Comparison of ENCODE assay signal across 1 cellular context in genomic region chr1:39385067-39385988, GRCh38.
TF ChIP-seq lines count a peak whose summit lies in the region.

No MANE protein-coding gene starts in this region.

TF ChIP-seq in K562, 482 proteins besides CTCF, POLR2A, EP300 and RAD21 (continued from another document and continues in another):
- TF ChIP-seq PBX2 (CRISPR knock-in tag; IDR thresholded peaks at IDR 0.05; ENCODE audit: low read depth) (no peak), PBX2 (tag; conservative IDR thresholded peaks at IDR 0.05; ENCODE audit: low read depth) (peak; percentile 46), USF2 (CRISPR knock-in tag; IDR thresholded peaks at IDR 0.05) (no peak), ZNF780A (CRISPR knock-in tag; IDR thresholded peaks at IDR 0.05) (no peak), MEIS2 (IDR thresholded peaks at IDR 0.05; ENCODE audit: partially characterized antibody) (peak; percentile 83), SIN3A (IDR thresholded peaks at IDR 0.05; ENCODE audit: borderline replicate concordance in 2 of 2, control insufficient read depth in 1 of 2, low read depth in 2 of 2, low read length in 2 of 2) (no peak), TCF15 (CRISPR knock-in tag; IDR thresholded peaks at IDR 0.05) (no peak), CSDE1 (IDR thresholded peaks at IDR 0.05) (no peak), MAFK (IDR thresholded peaks at IDR 0.05; ENCODE audit: low read length) (no peak), ZNF280B (CRISPR knock-in tag; IDR thresholded peaks at IDR 0.05) (no peak), STAG1 (CRISPR knock-in tag; IDR thresholded peaks at IDR 0.05; ENCODE audit: borderline replicate concordance) (no peak), TARDBP (IDR thresholded peaks at IDR 0.05) (no peak), FOXK1 (CRISPR knock-in tag; IDR thresholded peaks at IDR 0.05; ENCODE audit: borderline replicate concordance) (no peak), TAL1 (IDR thresholded peaks at IDR 0.05) (peak; percentile 61), ESRRB (CRISPR knock-in tag; IDR thresholded peaks at IDR 0.05; ENCODE audit: borderline replicate concordance) (no peak), ZNF551 (CRISPR knock-in tag; IDR thresholded peaks at IDR 0.05) (no peak), ZNF764 (CRISPR knock-in tag; IDR thresholded peaks at IDR 0.05; ENCODE audit: low read depth) (no peak), TCF7 (IDR thresholded peaks at IDR 0.05; ENCODE audit: borderline replicate concordance) (no peak), ID3 (CRISPR knock-in tag; IDR thresholded peaks at IDR 0.05) (no peak), ID3 (tag; IDR thresholded peaks at IDR 0.05) (peak; percentile 86), SMAD1 (IDR thresholded peaks at IDR 0.05; ENCODE audit: low read depth, low read length, partially characterized antibody) (no peak), SMARCB1 (IDR thresholded peaks at IDR 0.05; ENCODE audit: insufficient read length, low read depth) (no peak), BRD4 (IDR thresholded peaks at IDR 0.05) (no peak), TFAP4 (CRISPR knock-in tag; IDR thresholded peaks at IDR 0.05; ENCODE audit: borderline replicate concordance) (no peak; the same call in none of the 2 replicates), TAF9B (IDR thresholded peaks at IDR 0.05; ENCODE audit: partially characterized antibody) (no peak), THRAP3 (IDR thresholded peaks at IDR 0.05; ENCODE audit: borderline replicate concordance) (no peak), ZNF212 (CRISPR knock-in tag; IDR thresholded peaks at IDR 0.05) (no peak), ZFP30 (CRISPR knock-in tag; IDR thresholded peaks at IDR 0.05; ENCODE audit: borderline replicate concordance) (no peak), HMBOX1 (IDR thresholded peaks at IDR 0.05) (peak; percentile 83), NEUROD1 (IDR thresholded peaks at IDR 0.05; ENCODE audit: borderline replicate concordance, low read depth, low read length, partially characterized antibody) (no peak), ZNF57 (CRISPR knock-in tag; IDR thresholded peaks at IDR 0.05) (no peak), ASH1L (IDR thresholded peaks at IDR 0.05; ENCODE audit: borderline replicate concordance, low read depth, partially characterized antibody) (no peak), ZKSCAN8 (CRISPR knock-in tag; IDR thresholded peaks at IDR 0.05) (peak; percentile 76; the same call in 1 of the 2 replicates), U2AF2 (optimal IDR thresholded peaks at IDR 0.05; ENCODE audit: low read depth, low read length) (no peak), ZBTB43 (CRISPR knock-in tag; IDR thresholded peaks at IDR 0.05) (no peak), PHF20 (IDR thresholded peaks at IDR 0.05; ENCODE audit: partially characterized antibody) (no peak), TRIM24 (IDR thresholded peaks at IDR 0.05) (no peak), RCOR1 (IDR thresholded peaks at IDR 0.05; ENCODE audit: borderline replicate concordance in 1 of 2, low read depth in 2 of 2, low read length in 2 of 2) (peak in 1 of 2 experiments; percentile 77; a peak in 2 of 4 replicates), GATAD2B (IDR thresholded peaks at IDR 0.05; ENCODE audit: borderline replicate concordance) (no peak), CBX2 (IDR thresholded peaks at IDR 0.05; ENCODE audit: insufficient read depth, low read length, poor library complexity, severe bottlenecking) (no peak), ZNF699 (CRISPR knock-in tag; IDR thresholded peaks at IDR 0.05; ENCODE audit: insufficient replicate concordance) (no peak), CREB1 (IDR thresholded peaks at IDR 0.05) (no peak), CREB1 (CRISPR knock-in tag; IDR thresholded peaks at IDR 0.05) (no peak), KLF13 (tag; IDR thresholded peaks at IDR 0.05; ENCODE audit: borderline replicate concordance, low read depth) (no peak), DPF2 (IDR thresholded peaks at IDR 0.05) (peak; percentile 70), ZNF174 (CRISPR knock-in tag; IDR thresholded peaks at IDR 0.05) (no peak), IRF2 (CRISPR knock-in tag; IDR thresholded peaks at IDR 0.05) (no peak), POLR2H (tag; IDR thresholded peaks at IDR 0.05; ENCODE audit: low read depth) (no peak), ARID3A (IDR thresholded peaks at IDR 0.05; ENCODE audit: borderline replicate concordance, low read depth, low read length) (no peak), SMC3 (conservative IDR thresholded peaks at IDR 0.05; ENCODE audit: insufficient read depth, low read depth, low read length) (no peak), ZNF277 (CRISPR knock-in tag; IDR thresholded peaks at IDR 0.05; ENCODE audit: borderline replicate concordance) (no peak), PRMT5 (CRISPR knock-in tag; IDR thresholded peaks at IDR 0.05) (no peak), BRCA1 (IDR thresholded peaks at IDR 0.05) (no peak), BRCA1 (CRISPR knock-in tag; IDR thresholded peaks at IDR 0.05) (no peak), MTA2 (IDR thresholded peaks at IDR 0.05; ENCODE audit: low read depth) (no peak), KAT7 (CRISPR knock-in tag; IDR thresholded peaks at IDR 0.05; ENCODE audit: borderline replicate concordance) (no peak), TAF15 (IDR thresholded peaks at IDR 0.05; ENCODE audit: low read depth, low read length) (no peak), ATF2 (CRISPR knock-in tag; IDR thresholded peaks at IDR 0.05) (no peak), TFE3 (CRISPR knock-in tag; IDR thresholded peaks at IDR 0.05) (no peak), FOXK2 (conservative IDR thresholded peaks at IDR 0.05 in 1 of 2, IDR thresholded peaks at IDR 0.05 in 1 of 2; ENCODE audit: low read depth in 2 of 2) (no peak), SOX6 (IDR thresholded peaks at IDR 0.05) (peak; percentile 90)
